1 cellular context compared by ENCODE assay signal in genomic region chr17:75454193-75454592, GRCh38.
TF ChIP-seq lines count a peak whose summit lies in the region.

No MANE protein-coding gene starts in this region.

TF ChIP-seq in GM12878, 131 proteins besides CTCF, POLR2A, EP300 and RAD21:
- TF ChIP-seq TCF12 (IDR thresholded peaks at IDR 0.05; ENCODE audit: low read depth, low read length) (0 out of 2 replicates have a peak, but pooled peaks have one; percentile 12), NFIC (IDR thresholded peaks at IDR 0.05; ENCODE audit: low read depth, low read length) (peak; percentile 32; the same call in 1 of the 2 replicates), BHLHE40 (IDR thresholded peaks at IDR 0.05; ENCODE audit: borderline replicate concordance in 1 of 2, low read depth in 2 of 2, low read length in 1 of 2) (peak in 1 of 2 experiments; percentile 13; a peak in 1 of 4 replicates), SREBF2 (IDR thresholded peaks at IDR 0.05; ENCODE audit: low read length) (no peak), ZBTB40 (IDR thresholded peaks at IDR 0.05; ENCODE audit: borderline replicate concordance) (no peak), DPF2 (IDR thresholded peaks at IDR 0.05) (peak; percentile 68; the same call in 1 of the 2 replicates), NR2F1 (conservative IDR thresholded peaks at IDR 0.05) (peak; percentile 63; the same call in 1 of the 2 replicates), IRF4 (IDR thresholded peaks at IDR 0.05; ENCODE audit: low read depth, low read length) (peak; percentile 37; the same call in 1 of the 2 replicates), SPI1 (IDR thresholded peaks at IDR 0.05; ENCODE audit: borderline replicate concordance, insufficient read depth, low read depth, low read length) (peak; percentile 83), RUNX3 (IDR thresholded peaks at IDR 0.05; ENCODE audit: low read length) (peak; percentile 87), PAX5 (IDR thresholded peaks at IDR 0.05; ENCODE audit: borderline replicate concordance, low read depth, low read length) (peak; percentile 71; the same call in 1 of the 2 replicates), POU2F2 (IDR thresholded peaks at IDR 0.05; ENCODE audit: borderline replicate concordance, low read depth, low read length) (peak; percentile 57; the same call in 1 of the 3 replicates), MEF2B (IDR thresholded peaks at IDR 0.05; ENCODE audit: partially characterized antibody, poor library complexity, severe bottlenecking) (no peak), MTA2 (IDR thresholded peaks at IDR 0.05; ENCODE audit: low read depth) (peak; percentile 49; the same call in 1 of the 2 replicates), RELB (IDR thresholded peaks at IDR 0.05; ENCODE audit: low read depth) (no peak), ZBTB33 (IDR thresholded peaks at IDR 0.05) (no peak), BCL3 (IDR thresholded peaks at IDR 0.05; ENCODE audit: borderline replicate concordance, insufficient read depth, low read depth, low read length, poor library complexity, severe bottlenecking) (no peak), IKZF1 (conservative IDR thresholded peaks at IDR 0.05) (peak; percentile 63), IKZF2 (IDR thresholded peaks at IDR 0.05) (peak; percentile 40 to 52; a peak in 2 of 4 replicates), PKNOX1 (IDR thresholded peaks at IDR 0.05) (peak; percentile 41; the same call in 1 of the 2 replicates)
TF ChIP-seq in GM12878: peak in this region for 14.
